ENCODE assay signal across 14 cellular contexts in the genomic region with DNA sequence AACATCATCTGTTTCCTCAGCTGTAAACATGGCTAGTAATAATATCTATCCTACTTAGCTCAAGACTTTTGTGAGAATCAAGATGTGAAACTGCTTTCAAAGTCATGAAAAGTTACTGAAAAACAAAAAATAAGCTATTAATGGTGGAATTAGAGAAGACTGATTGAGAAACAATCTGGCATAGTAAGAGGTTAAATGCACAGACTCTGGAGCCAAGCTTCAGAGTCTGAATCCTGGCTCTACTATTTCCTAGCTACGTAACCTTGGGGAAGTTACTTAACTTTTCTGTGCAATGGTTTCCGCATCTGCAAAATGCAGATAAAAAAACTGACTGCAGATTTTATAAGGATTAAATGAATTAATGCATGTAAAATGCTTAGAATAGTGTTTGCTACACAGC. TPM values are rescaled to one million over a fixed set of nuclear protein-coding genes. Genes with fewer than 3 reads are reported as not detected.
DNase-seq lines count a peak whose midpoint lies in the region; TF ChIP-seq lines count a peak whose summit lies in the region.
"Had no signal": no experiment of that assay in that cellular context is flagged by ENCODE, and none has a peak within 500 bp of the region (broad histone marks: within the 10 kb centered on the region; RNA-seq: fewer than 3 reads in every experiment).

No MANE protein-coding gene starts in this region.

- H3K36me3 ChIP-seq in liver (ENCODE audit: control insufficient read depth in 4 of 4, insufficient read depth in 3 of 4, low read depth in 1 of 4, low read length in 3 of 4) (peaks cover 0 to 3% (median under 1%) of the 10 kb centered on the region in 4 donors), stomach (peaks cover 11 to 51% (median 42%) of the 10 kb centered on the region in 4 donors), ovary (no peaks in the 10 kb centered on the region)

- intact Hi-C loops in stomach (cut with DNase I; ENCODE audit: low total_unique reads): no loop called here
- intact Hi-C loops in ovary (cut with DNase I): loop anchor here in 1 of 4 donors (5.0 kb wide), 1 partner anchor 872 kb away; no protein-coding TSS in a partner anchor
- intact Hi-C loops in dorsolateral prefrontal cortex (cut with DNase I): no loop called here

- no peak for TF ChIP-seq CTCF in HL-60 (IDR thresholded peaks at IDR 0.05; ENCODE audit: insufficient read depth, low read length)
- no peak for TF ChIP-seq CTCF in choroid plexus epithelial cell (conservative IDR thresholded peaks at IDR 0.05; ENCODE audit: low read depth, low read length)
- no peak for TF ChIP-seq CTCF in liver (IDR thresholded peaks at IDR 0.05; ENCODE audit: low read depth, low read length, missing input control)
- no peak for TF ChIP-seq CTCF in stomach (IDR thresholded peaks at IDR 0.05)
- no peak for TF ChIP-seq CTCF in ovary (IDR thresholded peaks at IDR 0.05)
- no peak for TF ChIP-seq CTCF in dorsolateral prefrontal cortex (IDR thresholded peaks at IDR 0.05 in 54 of 56, conservative IDR thresholded peaks at IDR 0.05 in 2 of 56; ENCODE audit: low read depth in 1 of 56, partially characterized antibody in 56 of 56)

- TF ChIP-seq EP300 in stomach (IDR thresholded peaks at IDR 0.05) (no peak), ovary (IDR thresholded peaks at IDR 0.05) (no peak)

- H3K9me3 ChIP-seq in liver (ENCODE audit: control insufficient read depth in 4 of 4, low read length in 3 of 4): no peaks in the 10 kb centered on the region
- H3K9me3 ChIP-seq in stomach: no peaks in the 10 kb centered on the region
- H3K9me3 ChIP-seq in ovary: no peaks in the 10 kb centered on the region

- H3K4me1 ChIP-seq in liver (ENCODE audit: control insufficient read depth in 4 of 4, insufficient read depth in 4 of 4, low read length in 3 of 4): peaks cover 12 to 62% (median 33%) of the 10 kb centered on the region in 4 donors
- peaks cover 0 to 33% (median 12%) of the 10 kb centered on the region in 4 donors for H3K4me1 ChIP-seq in stomach
- peaks cover 5% of the 10 kb centered on the region for H3K4me1 ChIP-seq in ovary (ENCODE audit: insufficient read depth)

- WGBS in liver: 7% methylated on average over 2 of the region's 2 CpGs
- WGBS in stomach, 5 donors: 23 to 58% (median 43%) methylated on average over 2 of the region's 2 CpGs
- 20 to 34% (median 20%) methylated on average over 2 of the region's 2 CpGs for WGBS in ovary, 3 donors

- peak overlapping the region in 1 of 2 donors; percentile 57 for H3K9ac ChIP-seq in liver (ENCODE audit: low read depth in 1 of 2, low read length in 2 of 2)

- H3K4me3 ChIP-seq in HL-60 (replicated peaks; ENCODE audit: insufficient read depth, low read length) (no peak overlapping the region), choroid plexus epithelial cell (ENCODE audit: low read depth, low read length) (no peak overlapping the region), liver (ENCODE audit: low read depth in 1 of 3, low read length in 3 of 3) (no peak overlapping the region), stomach (no peak overlapping the region), ovary (no peak overlapping the region), dorsolateral prefrontal cortex (no peak overlapping the region)

- TF ChIP-seq POLR2A in stomach (IDR thresholded peaks at IDR 0.05) (no peak), ovary (IDR thresholded peaks at IDR 0.05) (no peak)

- DNase-seq in HL-60 (ENCODE audit: low read depth in 1 of 2, low spot score in 1 of 2) (peak; percentile 41 to 62), choroid plexus epithelial cell (ENCODE audit: low read depth) (peak; percentile 28), stomach (no peak), ovary (no peak), dorsolateral prefrontal cortex (no peak), GM19238 (ENCODE audit: insufficient read length, low spot score) (no peak)
- DNase-seq: activated CD4-positive, alpha-beta memory T cell treated with anti-CD3 and anti-CD28 coated beads, Interleukin-2, amount 10 ng/mL, durations not matched to agents 7 days and 5 days; activated gamma-delta T cell; brain microvascular endothelial cell; NCI-H226; retina; substantia nigra; T-helper 9 cell had no signal

- peak overlapping the region; percentile 75 for H3K27ac ChIP-seq in HL-60 (replicated peaks)
- H3K27ac ChIP-seq in liver (ENCODE audit: low read depth in 1 of 2, low read length in 2 of 2): peak overlapping the region; percentile 84 to 97
- H3K27ac ChIP-seq in stomach: peak overlapping the region in 3 of 5 donors; percentile 10 to 57 (median 22)
- no peak overlapping the region for H3K27ac ChIP-seq in ovary
- no peak overlapping the region for H3K27ac ChIP-seq in dorsolateral prefrontal cortex

- H3K27me3 ChIP-seq in HL-60 (ENCODE audit: insufficient read depth, poor library complexity, severe bottlenecking) (no peaks in the 10 kb centered on the region), liver (ENCODE audit: control insufficient read depth in 4 of 4, insufficient read depth in 4 of 4, low read length in 3 of 4) (no peaks in the 10 kb centered on the region), stomach (no peaks in the 10 kb centered on the region), ovary (no peaks in the 10 kb centered on the region), dorsolateral prefrontal cortex (no peaks in the 10 kb centered on the region)
- H3K27me3 ChIP-seq: brain microvascular endothelial cell had no signal

- TF ChIP-seq RAD21 in liver (IDR thresholded peaks at IDR 0.05): peak; percentile 22 to 36

TF ChIP-seq in liver, 16 proteins besides CTCF, POLR2A, EP300 and RAD21:
- TF ChIP-seq HNF4G (IDR thresholded peaks at IDR 0.05) (no peak), NR2F2 (IDR thresholded peaks at IDR 0.05) (no peak), EGR1 (IDR thresholded peaks at IDR 0.05; ENCODE audit: low read depth in 2 of 2) (no peak), HNF4A (conservative IDR thresholded peaks at IDR 0.05) (peak; percentile 85 to 88), YY1 (IDR thresholded peaks at IDR 0.05) (peak; percentile 78), RXRA (IDR thresholded peaks at IDR 0.05) (peak; percentile 18 to 52), TAF1 (conservative IDR thresholded peaks at IDR 0.05) (no peak), GABPA (IDR thresholded peaks at IDR 0.05 in 1 of 2, conservative IDR thresholded peaks at IDR 0.05 in 1 of 2) (peak in 1 of 2 donors; percentile 11), SP1 (IDR thresholded peaks at IDR 0.05) (peak; percentile 37), FOXA1 (IDR thresholded peaks at IDR 0.05) (no peak), FOXA2 (IDR thresholded peaks at IDR 0.05) (no peak), JUND (IDR thresholded peaks at IDR 0.05) (peak in 1 of 2 donors; percentile 44)
- TF ChIP-seq, protein P1, sequence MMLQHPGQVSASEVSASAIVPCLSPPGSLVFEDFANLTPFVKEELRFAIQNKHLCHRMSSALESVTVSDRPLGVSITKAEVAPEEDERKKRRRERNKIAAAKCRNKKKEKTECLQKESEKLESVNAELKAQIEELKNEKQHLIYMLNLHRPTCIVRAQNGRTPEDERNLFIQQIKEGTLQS (IDR thresholded peaks at IDR 0.05): no peak
- TF ChIP-seq, protein P2, sequence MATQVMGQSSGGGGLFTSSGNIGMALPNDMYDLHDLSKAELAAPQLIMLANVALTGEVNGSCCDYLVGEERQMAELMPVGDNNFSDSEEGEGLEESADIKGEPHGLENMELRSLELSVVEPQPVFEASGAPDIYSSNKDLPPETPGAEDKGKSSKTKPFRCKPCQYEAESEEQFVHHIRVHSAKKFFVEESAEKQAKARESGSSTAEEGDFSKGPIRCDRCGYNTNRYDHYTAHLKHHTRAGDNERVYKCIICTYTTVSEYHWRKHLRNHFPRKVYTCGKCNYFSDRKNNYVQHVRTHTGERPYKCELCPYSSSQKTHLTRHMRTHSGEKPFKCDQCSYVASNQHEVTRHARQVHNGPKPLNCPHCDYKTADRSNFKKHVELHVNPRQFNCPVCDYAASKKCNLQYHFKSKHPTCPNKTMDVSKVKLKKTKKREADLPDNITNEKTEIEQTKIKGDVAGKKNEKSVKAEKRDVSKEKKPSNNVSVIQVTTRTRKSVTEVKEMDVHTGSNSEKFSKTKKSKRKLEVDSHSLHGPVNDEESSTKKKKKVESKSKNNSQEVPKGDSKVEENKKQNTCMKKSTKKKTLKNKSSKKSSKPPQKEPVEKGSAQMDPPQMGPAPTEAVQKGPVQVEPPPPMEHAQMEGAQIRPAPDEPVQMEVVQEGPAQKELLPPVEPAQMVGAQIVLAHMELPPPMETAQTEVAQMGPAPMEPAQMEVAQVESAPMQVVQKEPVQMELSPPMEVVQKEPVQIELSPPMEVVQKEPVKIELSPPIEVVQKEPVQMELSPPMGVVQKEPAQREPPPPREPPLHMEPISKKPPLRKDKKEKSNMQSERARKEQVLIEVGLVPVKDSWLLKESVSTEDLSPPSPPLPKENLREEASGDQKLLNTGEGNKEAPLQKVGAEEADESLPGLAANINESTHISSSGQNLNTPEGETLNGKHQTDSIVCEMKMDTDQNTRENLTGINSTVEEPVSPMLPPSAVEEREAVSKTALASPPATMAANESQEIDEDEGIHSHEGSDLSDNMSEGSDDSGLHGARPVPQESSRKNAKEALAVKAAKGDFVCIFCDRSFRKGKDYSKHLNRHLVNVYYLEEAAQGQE (IDR thresholded peaks at IDR 0.05): peak; percentile 58
- TF ChIP-seq, protein P3, sequence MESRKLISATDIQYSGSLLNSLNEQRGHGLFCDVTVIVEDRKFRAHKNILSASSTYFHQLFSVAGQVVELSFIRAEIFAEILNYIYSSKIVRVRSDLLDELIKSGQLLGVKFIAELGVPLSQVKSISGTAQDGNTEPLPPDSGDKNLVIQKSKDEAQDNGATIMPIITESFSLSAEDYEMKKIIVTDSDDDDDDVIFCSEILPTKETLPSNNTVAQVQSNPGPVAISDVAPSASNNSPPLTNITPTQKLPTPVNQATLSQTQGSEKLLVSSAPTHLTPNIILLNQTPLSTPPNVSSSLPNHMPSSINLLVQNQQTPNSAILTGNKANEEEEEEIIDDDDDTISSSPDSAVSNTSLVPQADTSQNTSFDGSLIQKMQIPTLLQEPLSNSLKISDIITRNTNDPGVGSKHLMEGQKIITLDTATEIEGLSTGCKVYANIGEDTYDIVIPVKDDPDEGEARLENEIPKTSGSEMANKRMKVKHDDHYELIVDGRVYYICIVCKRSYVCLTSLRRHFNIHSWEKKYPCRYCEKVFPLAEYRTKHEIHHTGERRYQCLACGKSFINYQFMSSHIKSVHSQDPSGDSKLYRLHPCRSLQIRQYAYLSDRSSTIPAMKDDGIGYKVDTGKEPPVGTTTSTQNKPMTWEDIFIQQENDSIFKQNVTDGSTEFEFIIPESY (IDR thresholded peaks at IDR 0.05): no peak
- TF ChIP-seq, protein P4, sequence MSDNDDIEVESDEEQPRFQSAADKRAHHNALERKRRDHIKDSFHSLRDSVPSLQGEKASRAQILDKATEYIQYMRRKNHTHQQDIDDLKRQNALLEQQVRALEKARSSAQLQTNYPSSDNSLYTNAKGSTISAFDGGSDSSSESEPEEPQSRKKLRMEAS (IDR thresholded peaks at IDR 0.05): no peak

RNA-seq across cellular contexts. Expression of a gene that starts 28.8 kb away (rescaled TPM):
- 10 to 100 TPM; 44.7 to 56.9 TPM for total RNA-seq in liver
- polyA plus RNA-seq in liver: 10 to 100 TPM; 22.6 to 34.8 TPM
- 100 to 1,000 TPM in 2 of 5 donors, 10 to 100 TPM in 3; 32.1 to 131 (median 50.1) TPM for total RNA-seq in stomach
- 10 to 100 TPM; 25.9 to 33.5 (median 30.6) TPM for polyA plus RNA-seq in stomach
- 10 to 100 TPM; 35.5 to 52.5 (median 48.3) TPM for total RNA-seq in ovary
- 10 to 100 TPM; 35.5 to 81.1 TPM for polyA plus RNA-seq in ovary
- total RNA-seq in dorsolateral prefrontal cortex: 100 to 1,000 TPM in 21 of 120 experiments, 10 to 100 TPM in 99; 63.9 to 133 (median 88.6) TPM

Comparison
In these comparisons a context has a peak if more than half of its experiments do, and no peak if none do; other contexts are left out.
1. DNase-seq: peak in HL-60 (2 of 2) and choroid plexus epithelial cell (single experiment); none in stomach (single experiment), ovary (0 of 5), dorsolateral prefrontal cortex (0 of 10) and GM19238 (single experiment).
2. H3K27ac ChIP-seq: peak in HL-60 (single experiment), liver (2 of 2) and stomach (3 of 5); none in ovary (0 of 2) and dorsolateral prefrontal cortex (0 of 59).